ENCODE assay signal across 1 cellular context in genomic region chr2:201260302-201260800, GRCh38.
TF ChIP-seq lines count a peak whose summit lies in the region.

TSS of gene CASP8 (plus strand) at chr2:201260536. CDS start at chr2:201266487, 5,951 bp downstream.

TF ChIP-seq in HepG2, 621 proteins besides CTCF, POLR2A, EP300 and RAD21 (continued from another document and continues in another):
- TF ChIP-seq MAZ (IDR thresholded peaks at IDR 0.05; ENCODE audit: borderline replicate concordance, low read depth, low read length) (no peak), MAZ (CRISPR knock-in tag; IDR thresholded peaks at IDR 0.05; ENCODE audit: low read depth) (0 out of 2 replicates have a peak, but pooled peaks have one; percentile 28), ZNF878 (CRISPR knock-in tag; IDR thresholded peaks at IDR 0.05) (no peak), SYNCRIP (IDR thresholded peaks at IDR 0.05; ENCODE audit: insufficient read depth, low read depth, low read length) (no peak), ZNF431 (CRISPR knock-in tag; IDR thresholded peaks at IDR 0.05; ENCODE audit: borderline replicate concordance, low read depth) (no peak), HMGA1 (CRISPR knock-in tag; conservative IDR thresholded peaks at IDR 0.05) (no peak), PLSCR1 (CRISPR knock-in tag; IDR thresholded peaks at IDR 0.05; ENCODE audit: borderline replicate concordance) (no peak), ISX (CRISPR knock-in tag; conservative IDR thresholded peaks at IDR 0.05) (no peak), TEAD2 (CRISPR knock-in tag; IDR thresholded peaks at IDR 0.05) (no peak), ZNF501 (CRISPR knock-in tag; IDR thresholded peaks at IDR 0.05) (0 out of 2 replicates have a peak, but pooled peaks have one; percentile 67), ZNF816 (CRISPR knock-in tag; IDR thresholded peaks at IDR 0.05; ENCODE audit: borderline replicate concordance) (no peak; the same call in 1 of the 2 replicates), ZBTB3 (CRISPR knock-in tag; IDR thresholded peaks at IDR 0.05; ENCODE audit: borderline replicate concordance, low read depth) (no peak), KDM3A (CRISPR knock-in tag; IDR thresholded peaks at IDR 0.05; ENCODE audit: low read depth) (0 out of 2 replicates have a peak, but pooled peaks have one; percentile 38), PHF20 (CRISPR knock-in tag; IDR thresholded peaks at IDR 0.05) (no peak), ZBTB38 (CRISPR knock-in tag; IDR thresholded peaks at IDR 0.05) (peak; percentile 98), PRPF4 (IDR thresholded peaks at IDR 0.05; ENCODE audit: low read depth, low read length, poor library complexity, severe bottlenecking) (peak; percentile 20), ZNF589 (CRISPR knock-in tag; conservative IDR thresholded peaks at IDR 0.05) (no peak), ERF (CRISPR knock-in tag; IDR thresholded peaks at IDR 0.05) (peak; percentile 77; the same call in 1 of the 2 replicates), KDM5B (CRISPR knock-in tag; IDR thresholded peaks at IDR 0.05; ENCODE audit: borderline replicate concordance) (no peak), SOX13 (IDR thresholded peaks at IDR 0.05) (no peak), SOX13 (CRISPR knock-in tag; conservative IDR thresholded peaks at IDR 0.05 in 1 of 2, IDR thresholded peaks at IDR 0.05 in 1 of 2) (no peak), PLRG1 (conservative IDR thresholded peaks at IDR 0.05) (no peak), KIAA2018 (CRISPR knock-in tag; IDR thresholded peaks at IDR 0.05; ENCODE audit: borderline replicate concordance) (no peak), THAP9 (CRISPR knock-in tag; IDR thresholded peaks at IDR 0.05; ENCODE audit: borderline replicate concordance) (peak; percentile 24; the same call in 1 of the 2 replicates), KAT2B (IDR thresholded peaks at IDR 0.05; ENCODE audit: borderline replicate concordance, low read depth, low read length) (no peak), ZNF780A (CRISPR knock-in tag; IDR thresholded peaks at IDR 0.05) (no peak), ZNF318 (CRISPR knock-in tag; IDR thresholded peaks at IDR 0.05) (no peak), ZSCAN21 (CRISPR knock-in tag; IDR thresholded peaks at IDR 0.05; ENCODE audit: borderline replicate concordance) (no peak), RFX5 (IDR thresholded peaks at IDR 0.05; ENCODE audit: low read depth, low read length) (no peak), SMARCE1 (IDR thresholded peaks at IDR 0.05; ENCODE audit: borderline replicate concordance) (no peak), HOXA7 (CRISPR knock-in tag; IDR thresholded peaks at IDR 0.05) (no peak), POGZ (CRISPR knock-in tag; IDR thresholded peaks at IDR 0.05) (peak; percentile 91), RAD51 (IDR thresholded peaks at IDR 0.05; ENCODE audit: borderline replicate concordance) (no peak), NFKBIZ (CRISPR knock-in tag; IDR thresholded peaks at IDR 0.05) (no peak), NFYC (CRISPR knock-in tag; IDR thresholded peaks at IDR 0.05) (no peak), CREM (IDR thresholded peaks at IDR 0.05) (no peak), CREM (CRISPR knock-in tag; IDR thresholded peaks at IDR 0.05) (no peak), FOXJ3 (CRISPR knock-in tag; IDR thresholded peaks at IDR 0.05; ENCODE audit: borderline replicate concordance) (no peak)
- TF ChIP-seq, protein P1, sequence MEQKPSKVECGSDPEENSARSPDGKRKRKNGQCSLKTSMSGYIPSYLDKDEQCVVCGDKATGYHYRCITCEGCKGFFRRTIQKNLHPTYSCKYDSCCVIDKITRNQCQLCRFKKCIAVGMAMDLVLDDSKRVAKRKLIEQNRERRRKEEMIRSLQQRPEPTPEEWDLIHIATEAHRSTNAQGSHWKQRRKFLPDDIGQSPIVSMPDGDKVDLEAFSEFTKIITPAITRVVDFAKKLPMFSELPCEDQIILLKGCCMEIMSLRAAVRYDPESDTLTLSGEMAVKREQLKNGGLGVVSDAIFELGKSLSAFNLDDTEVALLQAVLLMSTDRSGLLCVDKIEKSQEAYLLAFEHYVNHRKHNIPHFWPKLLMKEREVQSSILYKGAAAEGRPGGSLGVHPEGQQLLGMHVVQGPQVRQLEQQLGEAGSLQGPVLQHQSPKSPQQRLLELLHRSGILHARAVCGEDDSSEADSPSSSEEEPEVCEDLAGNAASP (CRISPR knock-in tag; IDR thresholded peaks at IDR 0.05; ENCODE audit: borderline replicate concordance) = 0 out of 2 replicates have a peak, but pooled peaks have one; percentile 17
- TF ChIP-seq, protein P2, sequence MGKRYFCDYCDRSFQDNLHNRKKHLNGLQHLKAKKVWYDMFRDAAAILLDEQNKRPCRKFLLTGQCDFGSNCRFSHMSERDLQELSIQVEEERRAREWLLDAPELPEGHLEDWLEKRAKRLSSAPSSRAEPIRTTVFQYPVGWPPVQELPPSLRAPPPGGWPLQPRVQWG (CRISPR knock-in tag; IDR thresholded peaks at IDR 0.05; ENCODE audit: borderline replicate concordance, low read depth) = no peak
